Comparison of ENCODE assay signal across 14 cellular contexts in genomic region chr16:56701534-56701933, GRCh38. TPM values are rescaled to one million over a fixed set of nuclear protein-coding genes. Genes with fewer than 3 reads are reported as not detected.
DNase-seq lines count a peak whose midpoint lies in the region; ATAC-seq and TF ChIP-seq lines count a peak whose summit lies in the region.
"Had no signal": no experiment of that assay in that cellular context is flagged by ENCODE, and none has a peak within 500 bp of the region (broad histone marks: within the 10 kb centered on the region; RNA-seq: fewer than 3 reads in every experiment).

No MANE protein-coding gene starts in this region.

- H3K9me3 ChIP-seq in CD4-positive, alpha-beta memory T cell (ENCODE audit: control insufficient read depth in 1 of 2, low read length in 2 of 2): no peaks in the 10 kb centered on the region
- H3K9me3 ChIP-seq in HEK293 (ENCODE audit: control insufficient read depth, insufficient read depth, low read depth, low read length) (no peaks in the 10 kb centered on the region), aorta (ENCODE audit: control insufficient read depth, low read length) (peaks cover 3% of the 10 kb centered on the region)

- no peak for TF ChIP-seq CTCF in HEK293 (tag by site-specific recombination; IDR thresholded peaks at IDR 0.05)
- no peak for TF ChIP-seq CTCF in activated CD8-positive, alpha-beta T cell treated with anti-CD3 and anti-CD28 coated beads for 36 hours (IDR thresholded peaks at IDR 0.05)

- H3K36me3 ChIP-seq in CD4-positive, alpha-beta memory T cell (ENCODE audit: insufficient read depth, low read length): no peaks in the 10 kb centered on the region
- H3K36me3 ChIP-seq in HEK293 (ENCODE audit: control insufficient read depth in 2 of 2, insufficient read depth in 1 of 2, low read length in 2 of 2) (no peaks in the 10 kb centered on the region), aorta (ENCODE audit: control insufficient read depth in 1 of 2, insufficient read depth in 2 of 2, low read length in 1 of 2) (no peaks in the 10 kb centered on the region)
- H3K36me3 ChIP-seq: tibial nerve had no signal

- H3K9me3 Mint-ChIP-seq in CD4-positive, alpha-beta memory T cell: peaks cover 0 to 7% (median 2%) of the 10 kb centered on the region in 8 donors
- H3K9me3 Mint-ChIP-seq in activated CD8-positive, alpha-beta T cell treated with anti-CD3 and anti-CD28 coated beads for 36 hours: no peaks in the 10 kb centered on the region
- H3K9me3 Mint-ChIP-seq in naive thymus-derived CD8-positive, alpha-beta T cell: peaks cover 0 to 5% (median 0%) of the 10 kb centered on the region in 9 donors
- H3K9me3 Mint-ChIP-seq: stimulated activated effector memory CD8-positive, alpha-beta T cell treated with anti-CD3 and anti-CD28 coated beads, Interleukin-12 subunit alpha, Interleukin-12 subunit beta, amount 100 ng/mL, for 72 hours had no signal

- intact Hi-C loops in CD4-positive, alpha-beta memory T cell (cut with micrococcal nuclease): no loop called here
- intact Hi-C loops in activated CD8-positive, alpha-beta T cell treated with anti-CD3 and anti-CD28 coated beads for 36 hours (cut with micrococcal nuclease): no loop called here
- intact Hi-C loops in aorta (cut with DNase I): loop anchor here (5.0 kb wide), 4 partner anchors 99 to 194 kb away; no protein-coding TSS in a partner anchor

- peaks cover 7 to 8% (median 8%) of the 10 kb centered on the region in 4 donors for H3K4me1 Mint-ChIP-seq in CD4-positive, alpha-beta memory T cell
- peaks cover 22% of the 10 kb centered on the region for H3K4me1 Mint-ChIP-seq in activated CD8-positive, alpha-beta T cell treated with anti-CD3 and anti-CD28 coated beads for 36 hours (ENCODE audit: low read depth)
- H3K4me1 Mint-ChIP-seq in naive thymus-derived CD8-positive, alpha-beta T cell: peaks cover 3 to 21% (median 17%) of the 10 kb centered on the region in 4 donors

- POLR2A ChIA-PET in CD4-positive, alpha-beta memory T cell (lab: Charles Lee; ENCODE audit: partially characterized antibody): interaction anchor here (0.6 to 2.9 kb wide), 9 partner anchors 19 to 235 kb away, joined by 3 to 22 read pairs (median 10); partner anchors contain the start of genes MT1X and MT2A
- POLR2A ChIA-PET in HEK293 (lab: Yijun Ruan, JAX): interaction anchor here (0.8 to 1.0 kb wide), 2 partner anchors 44 to 250 kb away, joined by 5 to 6 read pairs; partner anchors contain the start of genes MT1F, NUDT21 and OGFOD1
- POLR2A ChIA-PET in activated CD8-positive, alpha-beta T cell treated with anti-CD3 and anti-CD28 coated beads for 36 hours (lab: Charles Lee): interaction anchor here (0.8 to 1.3 kb wide), 7 partner anchors 16 to 125 kb away, joined by 3 to 7 read pairs (median 3); partner anchors contain the start of genes MT1G and MT2A
- POLR2A ChIA-PET in naive thymus-derived CD8-positive, alpha-beta T cell (lab: Charles Lee): interaction anchor here (0.7 to 3.4 kb wide), 16 partner anchors 9 to 187 kb away, joined by 3 to 21 read pairs (median 4); partner anchors contain the start of genes BBS2, MT1F, MT1X and MT2A

- no peak overlapping the region for H3K4me3 Mint-ChIP-seq in CD4-positive, alpha-beta memory T cell
- no peak overlapping the region for H3K4me3 Mint-ChIP-seq in activated CD8-positive, alpha-beta T cell treated with anti-CD3 and anti-CD28 coated beads for 36 hours
- H3K4me3 Mint-ChIP-seq in naive thymus-derived CD8-positive, alpha-beta T cell: no peak overlapping the region
- H3K4me3 Mint-ChIP-seq: stimulated activated effector memory CD8-positive, alpha-beta T cell treated with anti-CD3 and anti-CD28 coated beads, Interleukin-12 subunit alpha, Interleukin-12 subunit beta, amount 100 ng/mL, for 72 hours had no signal

- peaks cover 7% of the 10 kb centered on the region for H3K4me1 ChIP-seq in CD4-positive, alpha-beta memory T cell (ENCODE audit: insufficient read depth, low read length)
- H3K4me1 ChIP-seq in HEK293 (ENCODE audit: control insufficient read depth, insufficient read depth, low read length) (no peaks in the 10 kb centered on the region), aorta (ENCODE audit: control insufficient read depth in 1 of 2, insufficient read depth in 2 of 2, low read length in 2 of 2) (no peaks in the 10 kb centered on the region)

- CTCF ChIA-PET in CD4-positive, alpha-beta memory T cell (lab: Charles Lee; ENCODE audit: partially characterized antibody): interaction anchor here (0.6 to 4.4 kb wide), 40 partner anchors 8 to 756 kb away, joined by 3 to 150 read pairs (median 6); partner anchors contain the start of genes BBS2, MT1E, MT1F and MT1X
- CTCF ChIA-PET in HEK293 (lab: Yijun Ruan, JAX): interaction anchor here (0.5 to 4.4 kb wide), 60 partner anchors 9 to 759 kb away, joined by 3 to 66 read pairs (median 4); partner anchors contain the start of gene MT2A
- CTCF ChIA-PET in activated CD8-positive, alpha-beta T cell treated with anti-CD3 and anti-CD28 coated beads for 36 hours (lab: Charles Lee): interaction anchor here (0.6 to 5.2 kb wide), 54 partner anchors 8 to 204 kb away, joined by 3 to 130 read pairs (median 6); partner anchors contain the start of genes BBS2, MT1E, MT1G and MT1H

- H3K27me3 Mint-ChIP-seq in CD4-positive, alpha-beta memory T cell: no peaks in the 10 kb centered on the region
- H3K27me3 Mint-ChIP-seq in activated CD8-positive, alpha-beta T cell treated with anti-CD3 and anti-CD28 coated beads for 36 hours: no peaks in the 10 kb centered on the region
- no peaks in the 10 kb centered on the region for H3K27me3 Mint-ChIP-seq in naive thymus-derived CD8-positive, alpha-beta T cell

- DNase-seq in CD4-positive, alpha-beta memory T cell: no peak
- DNase-seq in activated CD8-positive, alpha-beta T cell treated with anti-CD3 and anti-CD28 coated beads for 36 hours: no peak
- no peak for DNase-seq in naive thymus-derived CD8-positive, alpha-beta T cell
- DNase-seq in left lobe of liver (ENCODE audit: low spot score): no peak
- no peak for DNase-seq in aorta

- H3K27ac ChIP-seq in CD4-positive, alpha-beta memory T cell (ENCODE audit: low read depth, low read length): no peak overlapping the region
- H3K27ac ChIP-seq in HEK293 (ENCODE audit: extremely low read depth, low read depth, low read length) (no peak overlapping the region), aorta (ENCODE audit: low read depth in 1 of 2, low read length in 2 of 2) (no peak overlapping the region)
- H3K27ac ChIP-seq: coronary artery, VCaP had no signal

- no peak overlapping the region for H3K4me3 ChIP-seq in CD4-positive, alpha-beta memory T cell (ENCODE audit: low read length in 2 of 2)
- H3K4me3 ChIP-seq in HEK293 (ENCODE audit: low read depth, low read length) (no peak overlapping the region), aorta (ENCODE audit: low read length in 2 of 2) (no peak overlapping the region)
- H3K4me3 ChIP-seq: coronary artery, tibial nerve had no signal

- 82 to 85% methylated on average over 7 of the region's 7 CpGs for WGBS in aorta, 2 donors

- H3K27me3 ChIP-seq in CD4-positive, alpha-beta memory T cell (ENCODE audit: insufficient read depth, low read length): no peaks in the 10 kb centered on the region
- H3K27me3 ChIP-seq in aorta (ENCODE audit: control insufficient read depth in 1 of 2, insufficient read depth in 2 of 2, low read length in 1 of 2): no peaks in the 10 kb centered on the region
- H3K27me3 ChIP-seq: tibial nerve had no signal

- H3K36me3 Mint-ChIP-seq in CD4-positive, alpha-beta memory T cell: no peaks in the 10 kb centered on the region
- no peaks in the 10 kb centered on the region for H3K36me3 Mint-ChIP-seq in activated CD8-positive, alpha-beta T cell treated with anti-CD3 and anti-CD28 coated beads for 36 hours (ENCODE audit: low read depth)
- no peaks in the 10 kb centered on the region for H3K36me3 Mint-ChIP-seq in naive thymus-derived CD8-positive, alpha-beta T cell
- H3K36me3 Mint-ChIP-seq: stimulated activated effector memory CD8-positive, alpha-beta T cell treated with anti-CD3 and anti-CD28 coated beads, Interleukin-12 subunit alpha, Interleukin-12 subunit beta, amount 100 ng/mL, for 72 hours had no signal

- ATAC-seq in activated CD8-positive, alpha-beta T cell treated with anti-CD3 and anti-CD28 coated beads for 36 hours: no peak
- no peak for ATAC-seq in naive thymus-derived CD8-positive, alpha-beta T cell
- ATAC-seq in left lobe of liver (no peak), aorta (ENCODE audit: low FRiP score) (no peak), GM21515 (IDR thresholded peaks at IDR 0.05; ENCODE audit: unreplicated experiment) (no peak)

- H3K27ac Mint-ChIP-seq in CD4-positive, alpha-beta memory T cell: peak overlapping the region in 5 of 7 donors; percentile 4 to 88 (median 50)
- peak overlapping the region; percentile 34 for H3K27ac Mint-ChIP-seq in activated CD8-positive, alpha-beta T cell treated with anti-CD3 and anti-CD28 coated beads for 36 hours
- H3K27ac Mint-ChIP-seq in naive thymus-derived CD8-positive, alpha-beta T cell: peak overlapping the region in 9 of 10 donors; percentile 30 to 85 (median 65)
- H3K27ac Mint-ChIP-seq: stimulated activated effector memory CD8-positive, alpha-beta T cell treated with anti-CD3 and anti-CD28 coated beads, Interleukin-12 subunit alpha, Interleukin-12 subunit beta, amount 100 ng/mL, for 72 hours had no signal

RNA-seq across cellular contexts. Expression of gene MT1X, which starts 19.3 kb away (rescaled TPM):
- 10 to 100 TPM; 21.0 to 23.7 TPM for total RNA-seq in CD4-positive, alpha-beta memory T cell
- 100 to 1,000 TPM in 1 of 2 donors, 10 to 100 TPM in 1; 76.0 to 146 TPM for polyA plus RNA-seq in CD4-positive, alpha-beta memory T cell
- 10 to 100 TPM; 52.5 to 54.2 TPM for total RNA-seq in activated CD8-positive, alpha-beta T cell treated with anti-CD3 and anti-CD28 coated beads for 36 hours
- 10 to 100 TPM; 27.6 to 31.1 TPM for total RNA-seq in naive thymus-derived CD8-positive, alpha-beta T cell
- polyA plus RNA-seq in naive thymus-derived CD8-positive, alpha-beta T cell: 100 to 1,000 TPM; 185 to 201 (median 201) TPM
- total RNA-seq in left lobe of liver: 2,271 TPM
- 100 to 1,000 TPM in 1 of 2 donors, 10 to 100 TPM in 1; 62.0 to 559 TPM for total RNA-seq in aorta
- polyA plus RNA-seq in aorta: 1,000 to 10,000 TPM in 1 of 2 donors, 100 to 1,000 TPM in 1; 277 to 1,132 TPM

RNA-seq across cellular contexts. Expression of gene NUP93, which starts 28.4 kb away (rescaled TPM):
- 10 to 100 TPM; 48.0 to 56.5 TPM for total RNA-seq in CD4-positive, alpha-beta memory T cell
- polyA plus RNA-seq in CD4-positive, alpha-beta memory T cell: 10 to 100 TPM; 63.1 to 73.2 TPM
- 100 to 1,000 TPM; 171 to 191 TPM for total RNA-seq in activated CD8-positive, alpha-beta T cell treated with anti-CD3 and anti-CD28 coated beads for 36 hours
- total RNA-seq in naive thymus-derived CD8-positive, alpha-beta T cell: 10 to 100 TPM; 82.5 to 85.0 TPM
- polyA plus RNA-seq in naive thymus-derived CD8-positive, alpha-beta T cell: 100 to 1,000 TPM in 1 of 3 donors, 10 to 100 TPM in 2; 66.6 to 104 (median 77.5) TPM
- total RNA-seq in left lobe of liver: 13.2 TPM
- 10 to 100 TPM; 53.7 to 57.5 TPM for total RNA-seq in aorta
- polyA plus RNA-seq in aorta: 10 to 100 TPM; 32.9 to 33.8 TPM

RNA-seq across cellular contexts. Expression of gene MT1H, which starts 31.9 kb away (rescaled TPM):
- total RNA-seq in CD4-positive, alpha-beta memory T cell: under 1 TPM in 1 of 2 experiments, not detected in 1; 0.78 TPM
- not detected for polyA plus RNA-seq in CD4-positive, alpha-beta memory T cell
- total RNA-seq in activated CD8-positive, alpha-beta T cell treated with anti-CD3 and anti-CD28 coated beads for 36 hours: 1 to 10 TPM; 2.3 to 2.7 TPM
- not detected for total RNA-seq in naive thymus-derived CD8-positive, alpha-beta T cell
- polyA plus RNA-seq in naive thymus-derived CD8-positive, alpha-beta T cell: not detected
- total RNA-seq in left lobe of liver: 949 TPM
- total RNA-seq in aorta: 1 to 10 TPM in 1 of 2 donors, not detected in 1; 1.6 TPM
- polyA plus RNA-seq in aorta: 10 to 100 TPM in 1 of 2 donors, 1 to 10 TPM in 1; 3.0 to 12.6 TPM
- total RNA-seq: LHCN-M2, lung microvascular endothelial cell had no signal
- polyA plus RNA-seq: neural cell had no signal

RNA-seq across cellular contexts. Expression of gene MT1G, which starts 33.7 kb away (rescaled TPM):
- total RNA-seq in CD4-positive, alpha-beta memory T cell: not detected
- polyA plus RNA-seq in CD4-positive, alpha-beta memory T cell: 1 to 10 TPM in 1 of 2 donors, not detected in 1; 1.3 TPM
- total RNA-seq in activated CD8-positive, alpha-beta T cell treated with anti-CD3 and anti-CD28 coated beads for 36 hours: 10 to 100 TPM; 35.9 to 39.0 TPM
- total RNA-seq in naive thymus-derived CD8-positive, alpha-beta T cell: not detected
- under 1 TPM in 1 of 3 donors, not detected in 2; 0.74 TPM for polyA plus RNA-seq in naive thymus-derived CD8-positive, alpha-beta T cell
- total RNA-seq in left lobe of liver (5,960 TPM), aorta (10 to 100 TPM in 1 of 2 donors, 1 to 10 TPM in 1; 5.3 to 49.1 TPM)
- polyA plus RNA-seq in aorta: 100 to 1,000 TPM in 1 of 2 donors, 10 to 100 TPM in 1; 13.9 to 118 TPM
- total RNA-seq: lung microvascular endothelial cell had no signal
- polyA plus RNA-seq: neural cell had no signal

RNA-seq across cellular contexts. Expression of gene MT1F, which starts 43.8 kb away (rescaled TPM):
- total RNA-seq in CD4-positive, alpha-beta memory T cell: 10 to 100 TPM in 1 of 2 experiments, 1 to 10 TPM in 1; 8.3 to 12.9 TPM
- polyA plus RNA-seq in CD4-positive, alpha-beta memory T cell: 10 to 100 TPM; 12.0 to 28.9 TPM
- 1 to 10 TPM; 7.7 to 9.0 TPM for total RNA-seq in activated CD8-positive, alpha-beta T cell treated with anti-CD3 and anti-CD28 coated beads for 36 hours
- 10 to 100 TPM; 18.4 to 18.9 TPM for total RNA-seq in naive thymus-derived CD8-positive, alpha-beta T cell
- polyA plus RNA-seq in naive thymus-derived CD8-positive, alpha-beta T cell: 10 to 100 TPM; 82.3 to 97.4 (median 94.2) TPM
- total RNA-seq in left lobe of liver (763 TPM), aorta (10 to 100 TPM; 14.4 to 19.1 TPM)
- polyA plus RNA-seq in aorta: 10 to 100 TPM in 1 of 2 donors, 1 to 10 TPM in 1; 9.0 to 81.1 TPM
- total RNA-seq: LHCN-M2 had no signal

Comparison
In these comparisons a context has a peak if more than half of its experiments do, and no peak if none do; other contexts are left out.
1. RNA of gene MT1H, which starts 31.9 kb away (total RNA-seq): 949 TPM in left lobe of liver (single experiment); 2.3 to 2.7 TPM in activated CD8-positive, alpha-beta T cell treated with anti-CD3 and anti-CD28 coated beads for 36 hours, 1.6 TPM in aorta, 0.78 TPM in CD4-positive, alpha-beta memory T cell and not detected in naive thymus-derived CD8-positive, alpha-beta T cell; every median in the first group is over 100 times any median in the second.
2. intact Hi-C loops: an anchor here in aorta (5.0 kb wide); none called in CD4-positive, alpha-beta memory T cell and activated CD8-positive, alpha-beta T cell treated with anti-CD3 and anti-CD28 coated beads for 36 hours.
3. Peak in every context shown above with its lines, with median percentiles within 50 percentile points of each other: H3K27ac Mint-ChIP-seq.